In the genomic region with DNA sequence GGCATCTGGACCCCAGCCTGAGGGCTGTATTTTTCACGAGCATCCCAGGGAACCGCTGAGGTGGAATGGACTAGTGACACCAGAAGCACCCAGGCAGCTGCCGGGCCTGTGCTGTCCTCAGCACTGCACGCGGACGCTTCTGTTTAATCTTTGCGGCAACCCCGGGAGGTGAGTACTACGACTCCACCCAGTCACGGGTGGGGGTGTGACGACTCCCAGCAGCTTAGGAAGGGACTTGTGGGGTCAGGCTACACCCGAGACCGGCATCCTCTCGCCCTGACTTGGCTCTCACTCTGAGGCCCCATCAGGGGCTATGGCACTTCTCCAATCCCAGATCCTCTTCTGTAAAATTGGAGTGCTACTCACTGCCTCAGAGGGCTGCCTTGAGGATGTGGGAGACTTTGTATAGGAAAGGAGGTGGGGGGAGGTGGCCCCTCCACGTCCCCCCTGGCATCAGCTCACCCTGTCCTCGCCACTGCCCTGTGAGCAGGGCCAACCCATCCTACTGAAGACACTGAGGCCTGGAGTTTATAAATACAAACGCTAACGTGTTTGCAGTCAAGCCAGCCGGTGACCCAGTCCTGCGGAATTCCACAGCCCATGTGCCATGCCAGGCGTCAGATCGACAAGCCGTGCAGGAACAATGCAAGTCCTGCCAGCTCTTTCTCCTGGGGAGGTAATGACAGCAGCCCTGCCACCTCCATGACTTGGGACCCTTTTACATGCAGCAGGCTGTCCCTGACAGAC, we compare ENCODE assay signal across 1 cellular context.
TF ChIP-seq lines count a peak whose summit lies in the region.

No MANE protein-coding gene starts in this region.

TF ChIP-seq in H1, 55 proteins besides CTCF, POLR2A, EP300 and RAD21 (continued from another document):
- TF ChIP-seq JUND (IDR thresholded peaks at IDR 0.05; ENCODE audit: low read length) = no peak
- TF ChIP-seq POLR2AphosphoS5 (IDR thresholded peaks at IDR 0.05; ENCODE audit: low read depth, low read length) = no peak
- TF ChIP-seq, protein P1, sequence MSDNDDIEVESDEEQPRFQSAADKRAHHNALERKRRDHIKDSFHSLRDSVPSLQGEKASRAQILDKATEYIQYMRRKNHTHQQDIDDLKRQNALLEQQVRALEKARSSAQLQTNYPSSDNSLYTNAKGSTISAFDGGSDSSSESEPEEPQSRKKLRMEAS (IDR thresholded peaks at IDR 0.05) = no peak
- TF ChIP-seq TAF7 (optimal IDR thresholded peaks at IDR 0.05; ENCODE audit: borderline replicate concordance, low read depth, low read length) = no peak
- no peak for TF ChIP-seq ZNF274 (IDR thresholded peaks at IDR 0.05; ENCODE audit: borderline replicate concordance, extremely low read depth, low read length)
- TF ChIP-seq CREB1 (IDR thresholded peaks at IDR 0.05) = no peak
- TF ChIP-seq POU5F1 (IDR thresholded peaks at IDR 0.05; ENCODE audit: low read depth, low read length) = no peak
